11 cellular contexts compared by ENCODE assay signal in the genomic region with DNA sequence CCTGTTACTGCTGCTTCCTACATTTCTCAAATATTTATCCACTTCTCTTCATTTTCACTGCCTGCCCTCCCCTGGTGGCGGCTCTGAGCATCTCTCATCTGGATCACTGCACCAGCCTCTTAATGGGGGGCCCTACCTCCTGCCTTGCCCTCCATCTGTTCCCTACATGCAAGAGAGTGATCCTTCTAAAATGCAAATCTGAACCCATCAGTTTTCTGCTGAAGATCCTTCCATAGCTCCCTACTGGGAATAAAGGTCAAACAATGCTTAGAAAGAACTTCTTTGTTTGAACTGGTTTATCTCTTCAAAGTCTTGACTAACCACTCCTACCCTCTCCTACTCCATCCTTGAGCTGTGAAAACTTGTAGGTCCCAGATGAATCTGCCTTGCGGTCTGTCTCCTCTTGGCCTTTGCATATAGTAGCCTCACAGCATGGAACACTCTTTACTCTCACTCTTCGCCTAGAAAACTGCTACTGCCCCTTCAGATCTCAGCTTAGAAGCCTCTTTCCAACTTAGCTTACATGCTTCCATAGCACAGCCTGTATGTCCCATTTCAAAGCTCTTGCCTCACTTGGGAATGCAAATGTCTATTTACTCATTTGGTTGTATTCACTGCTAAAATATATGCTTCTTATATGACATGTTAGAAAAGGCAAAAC.
DNase-seq lines count a peak whose midpoint lies in the region; ATAC-seq, FAIRE-seq and TF ChIP-seq lines count a peak whose summit lies in the region.
"Had no signal": no experiment of that assay in that cellular context is flagged by ENCODE, and none has a peak within 500 bp of the region (broad histone marks: within the 10 kb centered on the region; RNA-seq: fewer than 3 reads in every experiment).

No MANE protein-coding gene starts in this region.

- H3K4me1 ChIP-seq in HepG2 (ENCODE audit: insufficient read depth, low read length) (peaks cover 76% of the 10 kb centered on the region), right lobe of liver (peaks cover 0 to 5% (median 2%) of the 10 kb centered on the region in 4 donors), RWPE2 (ENCODE audit: insufficient read depth, poor library complexity, severe bottlenecking) (peaks cover 66% of the 10 kb centered on the region), hepatocyte (ENCODE audit: insufficient read depth) (peaks cover 25% of the 10 kb centered on the region)

- DNase-seq in HepG2 (ENCODE audit: low spot score), result no peak
- DNase-seq in right lobe of liver, result no peak
- DNase-seq in RWPE2 (ENCODE audit: low spot score), result no peak
- no peak for DNase-seq in hepatocyte (ENCODE audit: low spot score)
- DNase-seq in NCI-H187 (lab: John Stamatoyannopoulos, UW), result no peak
- DNase-seq in activated effector memory CD4-positive, alpha-beta T cell treated with Interleukin-2 at 50 U/mL for 16 hours, result no peak
- no peak for DNase-seq in HuH-7.5 (ENCODE audit: low spot score)
- DNase-seq in foreskin melanocyte, result no peak
- DNase-seq: activated T-cell treated with anti-CD3 and anti-CD28 coated beads for 4 hours, NCI-H2107, T-helper 1 cell had no signal

- in situ Hi-C loops in HepG2 (cut with HindIII; ENCODE audit: extremely low pct_ligation_motif_present, low pct_unique_long_range_greater_than_20kb), result no loop called here

- no peak overlapping the region for H3K27ac ChIP-seq in HepG2 (ENCODE audit: extremely low read length, insufficient read depth, low read length)
- H3K27ac ChIP-seq in right lobe of liver, result no peak overlapping the region
- peak overlapping the region; percentile 97 for H3K27ac ChIP-seq in RWPE2 (ENCODE audit: poor library complexity, severe bottlenecking)
- H3K27ac ChIP-seq in hepatocyte, result peak overlapping the region; percentile 28

- H3K9me3 ChIP-seq in HepG2 (ENCODE audit: low read length), result no peaks in the 10 kb centered on the region
- H3K9me3 ChIP-seq in right lobe of liver, result no peaks in the 10 kb centered on the region
- no peaks in the 10 kb centered on the region for H3K9me3 ChIP-seq in RWPE2 (ENCODE audit: severe bottlenecking)
- no peaks in the 10 kb centered on the region for H3K9me3 ChIP-seq in hepatocyte (ENCODE audit: low read depth)

- POLR2A ChIA-PET in HepG2 (lab: Yijun Ruan, JAX), result interaction anchor here (1.1 to 1.6 kb wide), 2 partner anchors 17 to 49 kb away, joined by 3 to 5 read pairs; no protein-coding TSS in a partner anchor

- no peaks in the 10 kb centered on the region for H3K9me2 ChIP-seq in hepatocyte (replicated peaks; ENCODE audit: insufficient read depth)

- no peak overlapping the region for H3K9ac ChIP-seq in HepG2 (ENCODE audit: insufficient read depth, low read depth, low read length)

- H3K4me3 ChIP-seq in HepG2 (replicated peaks in 1 of 3; ENCODE audit: insufficient read depth in 1 of 3, low read depth in 2 of 3, low read length in 3 of 3) (no peak overlapping the region), right lobe of liver (no peak overlapping the region), RWPE2 (ENCODE audit: severe bottlenecking) (no peak overlapping the region), hepatocyte (no peak overlapping the region)

- intact Hi-C loops in HepG2 (cut with micrococcal nuclease; ENCODE audit: unreplicated experiment), result no loop called here
- intact Hi-C loops in right lobe of liver (cut with DNase I), result no loop called here

- BruUV-seq in HepG2 (replicated peaks; lab: Mats Ljungman, UMichigan), result no TSS peak

- TF ChIP-seq CTCF in HepG2 (CRISPR knock-in tag; IDR thresholded peaks at IDR 0.05) (no peak), right lobe of liver (IDR thresholded peaks at IDR 0.05) (no peak), RWPE2 (IDR thresholded peaks at IDR 0.05; ENCODE audit: poor library complexity, severe bottlenecking) (no peak), hepatocyte (IDR thresholded peaks at IDR 0.05; ENCODE audit: poor library complexity) (peak; percentile 18)

- no peaks in the 10 kb centered on the region for H4K20me1 ChIP-seq in HepG2 (ENCODE audit: insufficient read depth, low read length)
- no peaks in the 10 kb centered on the region for H4K20me1 ChIP-seq in hepatocyte (ENCODE audit: insufficient read depth, poor library complexity, severe bottlenecking)

- CTCF ChIA-PET in HepG2 (lab: Yijun Ruan, JAX; ENCODE audit: low intra/inter-chr PET ratio, low total read pairs), result no interaction called here

- WGBS in HepG2 (ENCODE audit: low lambda C conversion rate), result 84% methylated on average over 3 of the region's 3 CpGs
- WGBS in right lobe of liver (ENCODE audit: insufficient coverage, low coverage, low lambda C conversion rate, missing lambda C conversion rate), result 84% methylated on average over 3 of the region's 3 CpGs
- WGBS in hepatocyte (ENCODE audit: low lambda C conversion rate, missing lambda C conversion rate), result 70% methylated on average over 3 of the region's 3 CpGs

- no peaks in the 10 kb centered on the region for H3K27me3 ChIP-seq in HepG2 (ENCODE audit: control insufficient read depth in 1 of 2, insufficient read depth in 2 of 2, low read length in 2 of 2)
- H3K27me3 ChIP-seq in right lobe of liver, result no peaks in the 10 kb centered on the region
- H3K27me3 ChIP-seq in RWPE2 (ENCODE audit: insufficient read depth, poor library complexity, severe bottlenecking), result no peaks in the 10 kb centered on the region
- H3K27me3 ChIP-seq in hepatocyte, result no peaks in the 10 kb centered on the region

- no peak overlapping the region for H3K4me2 ChIP-seq in HepG2 (ENCODE audit: low read depth, low read length)
- H3K4me2 ChIP-seq in hepatocyte, result no peak overlapping the region

- TF ChIP-seq POLR2A in HepG2 (IDR thresholded peaks at IDR 0.05; ENCODE audit: insufficient read depth in 1 of 2, low read depth in 2 of 2, low read length in 2 of 2) (no peak), right lobe of liver (IDR thresholded peaks at IDR 0.05) (no peak)

- ATAC-seq in HepG2 (peak; percentile 28; the same call in 2 of the 3 replicates), right lobe of liver (no peak), RWPE2 (ENCODE audit: low read depth) (no peak)

- no peak for TF ChIP-seq RAD21 in HepG2 (CRISPR knock-in tag; IDR thresholded peaks at IDR 0.05)

- H2AFZ ChIP-seq in HepG2 (ENCODE audit: low read length) (no peak overlapping the region), hepatocyte (no peak overlapping the region)

- no peaks in the 10 kb centered on the region for H3K36me3 ChIP-seq in HepG2 (replicated peaks in 1 of 2; ENCODE audit: control insufficient read depth in 1 of 2, insufficient read depth in 2 of 2, low read length in 2 of 2)
- no peaks in the 10 kb centered on the region for H3K36me3 ChIP-seq in right lobe of liver
- H3K36me3 ChIP-seq in RWPE2 (ENCODE audit: low read depth), result no peaks in the 10 kb centered on the region
- no peaks in the 10 kb centered on the region for H3K36me3 ChIP-seq in hepatocyte (replicated peaks; ENCODE audit: insufficient read depth, low read depth)

- H3K79me2 ChIP-seq in HepG2 (ENCODE audit: insufficient read depth, low read length), result no peaks in the 10 kb centered on the region
- H3K79me2 ChIP-seq in hepatocyte, result no peaks in the 10 kb centered on the region

- FAIRE-seq in HepG2 (lab: Jason Lieb, UNC), result no peak

- TF ChIP-seq EP300 in HepG2 (IDR thresholded peaks at IDR 0.05; ENCODE audit: low read depth in 2 of 2, low read length in 2 of 2), result no peak
- TF ChIP-seq EP300 in HepG2 (CRISPR knock-in tag; IDR thresholded peaks at IDR 0.05; ENCODE audit: borderline replicate concordance), result no peak

TF ChIP-seq in HepG2, 621 proteins besides CTCF, POLR2A, EP300 and RAD21:
- TF ChIP-seq STAG1 (CRISPR knock-in tag; IDR thresholded peaks at IDR 0.05) (peak; percentile 17; the same call in 1 of the 2 replicates), SMC3 (IDR thresholded peaks at IDR 0.05; ENCODE audit: low read length) (0 out of 2 replicates have a peak, but pooled peaks have one; percentile 22), ZNF546 (CRISPR knock-in tag; conservative IDR thresholded peaks at IDR 0.05) (no peak), ZNF619 (CRISPR knock-in tag; IDR thresholded peaks at IDR 0.05) (no peak)
- TF ChIP-seq, protein P1, sequence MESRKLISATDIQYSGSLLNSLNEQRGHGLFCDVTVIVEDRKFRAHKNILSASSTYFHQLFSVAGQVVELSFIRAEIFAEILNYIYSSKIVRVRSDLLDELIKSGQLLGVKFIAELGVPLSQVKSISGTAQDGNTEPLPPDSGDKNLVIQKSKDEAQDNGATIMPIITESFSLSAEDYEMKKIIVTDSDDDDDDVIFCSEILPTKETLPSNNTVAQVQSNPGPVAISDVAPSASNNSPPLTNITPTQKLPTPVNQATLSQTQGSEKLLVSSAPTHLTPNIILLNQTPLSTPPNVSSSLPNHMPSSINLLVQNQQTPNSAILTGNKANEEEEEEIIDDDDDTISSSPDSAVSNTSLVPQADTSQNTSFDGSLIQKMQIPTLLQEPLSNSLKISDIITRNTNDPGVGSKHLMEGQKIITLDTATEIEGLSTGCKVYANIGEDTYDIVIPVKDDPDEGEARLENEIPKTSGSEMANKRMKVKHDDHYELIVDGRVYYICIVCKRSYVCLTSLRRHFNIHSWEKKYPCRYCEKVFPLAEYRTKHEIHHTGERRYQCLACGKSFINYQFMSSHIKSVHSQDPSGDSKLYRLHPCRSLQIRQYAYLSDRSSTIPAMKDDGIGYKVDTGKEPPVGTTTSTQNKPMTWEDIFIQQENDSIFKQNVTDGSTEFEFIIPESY (CRISPR knock-in tag; IDR thresholded peaks at IDR 0.05), result peak; percentile 87

Comparison
In these comparisons a context has a peak if more than half of its experiments do, and no peak if none do; other contexts are left out.
1. H3K27ac ChIP-seq: peak in RWPE2 (single experiment) and hepatocyte (single experiment); none in HepG2 (single experiment) and right lobe of liver (0 of 3).